In the genomic region with DNA sequence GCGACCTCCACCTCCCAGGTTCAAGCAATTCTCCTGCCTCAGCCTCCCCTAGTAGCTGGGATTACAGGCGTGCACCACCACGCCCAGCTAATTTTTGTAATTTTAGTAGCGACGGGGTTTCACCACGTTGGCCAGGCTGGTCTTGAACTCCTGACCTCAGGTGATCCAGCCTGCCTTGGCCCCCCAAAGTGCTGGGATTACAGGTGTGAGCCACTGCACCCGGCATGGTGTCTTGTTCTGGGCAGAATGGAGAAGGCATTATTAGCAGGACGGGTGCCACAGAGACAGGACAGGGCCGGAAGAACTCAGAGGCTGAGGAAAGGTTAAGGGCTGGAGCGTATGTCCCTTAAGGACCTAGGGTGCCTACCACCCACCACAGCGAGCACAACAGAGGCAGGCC, we compare ENCODE assay signal across 6 cellular contexts. TPM values are rescaled to one million over a fixed set of nuclear protein-coding genes. Genes with fewer than 3 reads are reported as not detected.
"Had no signal": no experiment of that assay in that cellular context is flagged by ENCODE, and none has a peak within 500 bp of the region (broad histone marks: within the 10 kb centered on the region; RNA-seq: fewer than 3 reads in every experiment).

No MANE protein-coding gene starts in this region.

RNA-seq across cellular contexts. Expression of a gene that starts 59.4 kb away (rescaled TPM):
- total RNA-seq: activated CD4-positive, alpha-beta T cell treated with anti-CD3 and anti-CD28 coated beads for 36 hours; activated CD4-positive, alpha-beta T cell treated with anti-CD3 and anti-CD28 coated beads, Interleukin-2, amount 10 ng/mL, durations not matched to agents 7 days and 5 days; activated CD8-positive, alpha-beta memory T cell treated with anti-CD3 and anti-CD28 coated beads for 36 hours; activated CD8-positive, alpha-beta T cell treated with anti-CD3 and anti-CD28 coated beads for 36 hours; activated naive CD8-positive, alpha-beta T cell treated with anti-CD3 and anti-CD28 coated beads, Interleukin-2, amount 10 ng/mL, durations not matched to agents 7 days and 5 days; activated T-helper 17 cell treated with anti-CD3 and anti-CD28 coated beads, Interleukin-2, amount 50 U/mL, for 72 hours had no signal
